In genomic region chr14:32378284-32378683, GRCh38 we compare ENCODE assay signal across 23 cellular contexts. TPM values are rescaled to one million over a fixed set of nuclear protein-coding genes. Genes with fewer than 3 reads are reported as not detected.
A peak's percentile ranks its signal among the peaks of the same experiment; 100 is the strongest.
DNase-seq lines count a peak whose midpoint lies in the region; TF ChIP-seq lines count a peak whose summit lies in the region.
"Had no signal": no experiment of that assay in that cellular context is flagged by ENCODE, and none has a peak within 500 bp of the region (broad histone marks: within the 10 kb centered on the region; RNA-seq: fewer than 3 reads in every experiment).

No MANE protein-coding gene starts in this region.

- H2AFZ ChIP-seq in smooth muscle cell (ENCODE audit: low read depth): no peak overlapping the region

- H3K4me3 Mint-ChIP-seq in activated naive CD4-positive, alpha-beta T cell treated with anti-CD3 and anti-CD28 coated beads, Interleukin-2, amount 10 ng/mL, durations not matched to agents 7 days and 5 days: no peak overlapping the region
- H3K4me3 Mint-ChIP-seq: CD14-positive monocyte; CD4-positive, alpha-beta memory T cell; CD4-positive, CD25-positive, alpha-beta regulatory T cell; CD8-positive, alpha-beta memory T cell had no signal

- no peaks in the 10 kb centered on the region for H3K27me3 Mint-ChIP-seq in activated naive CD4-positive, alpha-beta T cell treated with anti-CD3 and anti-CD28 coated beads, Interleukin-2, amount 10 ng/mL, durations not matched to agents 7 days and 5 days
- H3K27me3 Mint-ChIP-seq: CD4-positive, alpha-beta memory T cell; CD4-positive, CD25-positive, alpha-beta regulatory T cell had no signal

- CTCF ChIA-PET in activated naive CD4-positive, alpha-beta T cell treated with anti-CD3 and anti-CD28 coated beads, Interleukin-2, amount 10 ng/mL, durations not matched to agents 7 days and 5 days (lab: Charles Lee): no interaction called here

- no peak overlapping the region for H3K27ac ChIP-seq in smooth muscle cell (ENCODE audit: low read depth)
- H3K27ac ChIP-seq: BLaER1 had no signal

- H3K4me3 ChIP-seq in smooth muscle cell: no peak overlapping the region
- H3K4me3 ChIP-seq: BLaER1, GM12878 had no signal

- no peak for TF ChIP-seq CTCF in smooth muscle cell (IDR thresholded peaks at IDR 0.05; ENCODE audit: borderline replicate concordance, insufficient read depth, poor library complexity, severe bottlenecking)

- H3K36me3 Mint-ChIP-seq in activated naive CD4-positive, alpha-beta T cell treated with anti-CD3 and anti-CD28 coated beads, Interleukin-2, amount 10 ng/mL, durations not matched to agents 7 days and 5 days: no peaks in the 10 kb centered on the region
- H3K36me3 Mint-ChIP-seq: CD14-positive monocyte; CD4-positive, alpha-beta memory T cell; CD4-positive, CD25-positive, alpha-beta regulatory T cell; CD8-positive, alpha-beta memory T cell had no signal

- H3K4me2 ChIP-seq in smooth muscle cell: peak overlapping the region; percentile 0
- H3K4me2 ChIP-seq: BLaER1 had no signal

- no peaks in the 10 kb centered on the region for H3K36me3 ChIP-seq in smooth muscle cell (ENCODE audit: low read depth)
- H3K36me3 ChIP-seq: BE2C, BLaER1 had no signal

- DNase-seq in SW480 (ENCODE audit: low spot score) (peak; percentile 74), smooth muscle cell (lab: John Stamatoyannopoulos, UW; ENCODE audit: unreplicated experiment) (no peak), midbrain (lab: John Stamatoyannopoulos, UW) (no peak), NCI-H524 treated with DMSO at 0.1 percent for 48 hours (lab: John Stamatoyannopoulos, UW) (no peak)
- no peak for DNase-seq in activated naive CD4-positive, alpha-beta T cell treated with anti-CD3 and anti-CD28 coated beads, Interleukin-2, amount 10 ng/mL, durations not matched to agents 7 days and 5 days
- DNase-seq: 8988T; ACHN; BE2C; C1 segment of cervical spinal cord; CD4-positive, alpha-beta memory T cell; CD4-positive, CD25-positive, alpha-beta regulatory T cell; CD8-positive, alpha-beta memory T cell; COR-L47; DMS 273 treated with DMSO at 0.1 percent for 48 hours; DMS153; DMS53; DMS79; DND-41; EL; GDM1 had no signal

- H3K4me1 ChIP-seq in smooth muscle cell (ENCODE audit: low read depth): peaks cover 12% of the 10 kb centered on the region

- H3K9me3 ChIP-seq in smooth muscle cell (replicated peaks; ENCODE audit: low read depth): no peaks in the 10 kb centered on the region
- H3K9me3 ChIP-seq: BE2C, BLaER1 had no signal

- H4K20me1 ChIP-seq in smooth muscle cell (ENCODE audit: low read depth): no peaks in the 10 kb centered on the region
- H4K20me1 ChIP-seq: BLaER1 had no signal

- H3K27me3 ChIP-seq in smooth muscle cell (ENCODE audit: low read depth): no peaks in the 10 kb centered on the region
- H3K27me3 ChIP-seq: BE2C, BLaER1 had no signal

- H3F3A ChIP-seq in smooth muscle cell (ENCODE audit: low read depth): no peaks in the 10 kb centered on the region

- no peak overlapping the region for H3K27ac Mint-ChIP-seq in activated naive CD4-positive, alpha-beta T cell treated with anti-CD3 and anti-CD28 coated beads, Interleukin-2, amount 10 ng/mL, durations not matched to agents 7 days and 5 days
- H3K27ac Mint-ChIP-seq: CD14-positive monocyte; CD4-positive, alpha-beta memory T cell; CD4-positive, CD25-positive, alpha-beta regulatory T cell; CD8-positive, alpha-beta memory T cell had no signal

- no peak overlapping the region for H3K9ac ChIP-seq in smooth muscle cell (ENCODE audit: low read depth)
- H3K9ac ChIP-seq: BLaER1 had no signal

- H3K4me1 Mint-ChIP-seq in activated naive CD4-positive, alpha-beta T cell treated with anti-CD3 and anti-CD28 coated beads, Interleukin-2, amount 10 ng/mL, durations not matched to agents 7 days and 5 days: peaks cover 8% of the 10 kb centered on the region
- H3K4me1 Mint-ChIP-seq: CD14-positive monocyte; CD8-positive, alpha-beta memory T cell had no signal

- no peaks in the 10 kb centered on the region for H3K9me3 Mint-ChIP-seq in activated naive CD4-positive, alpha-beta T cell treated with anti-CD3 and anti-CD28 coated beads, Interleukin-2, amount 10 ng/mL, durations not matched to agents 7 days and 5 days
- H3K9me3 Mint-ChIP-seq: CD4-positive, alpha-beta memory T cell had no signal

- no peaks in the 10 kb centered on the region for H3K79me2 ChIP-seq in smooth muscle cell (ENCODE audit: low read depth)

RNA-seq across cellular contexts. Expression of gene AKAP6, which starts 49.2 kb away (rescaled TPM):
- total RNA-seq in smooth muscle cell: 6.4 and 8.6 TPM in 2 replicates
- polyA plus RNA-seq in smooth muscle cell: 1.0 and 1.3 TPM in 2 replicates
- polyA plus RNA-seq: CD14-positive monocyte had no signal
